In genomic region chr3:42703695-42704025, GRCh38 we compare ENCODE assay signal across 17 cellular contexts. TPM values are rescaled to one million over a fixed set of nuclear protein-coding genes. Genes with fewer than 3 reads are reported as not detected.
"Had no signal": no experiment of that assay in that cellular context is flagged by ENCODE, and none has a peak within 500 bp of the region (broad histone marks: within the 10 kb centered on the region; RNA-seq: fewer than 3 reads in every experiment).

No MANE protein-coding gene starts in this region.

- H3K4me3 Mint-ChIP-seq: activated CD4-positive, alpha-beta T cell treated with anti-CD3 and anti-CD28 coated beads, Interleukin-2, amount 10 ng/mL, durations not matched to agents 24 days and 14 days; activated naive CD4-positive, alpha-beta T cell treated with anti-CD3 and anti-CD28 coated beads, Interleukin-2, amount 50 U/mL, for 24 hours; activated T-helper 17 cell treated with anti-CD3 and anti-CD28 coated beads, Interleukin-2, amount 50 U/mL, for 72 hours; memory B cell; nephron; stimulated activated naive CD8-positive, alpha-beta T cell treated with anti-CD3 and anti-CD28 coated beads, Interleukin-15, amount 100 ng/mL, for 72 hours had no signal

- H3K36me3 Mint-ChIP-seq: activated naive CD4-positive, alpha-beta T cell treated with anti-CD3 and anti-CD28 coated beads, Interleukin-2, amount 50 U/mL, for 24 hours; memory B cell had no signal

- DNase-seq: activated CD4-positive, alpha-beta T cell treated with anti-CD3 and anti-CD28 coated beads, Interleukin-2, amount 10 ng/mL, durations not matched to agents 24 days and 14 days; activated T-cell treated with anti-CD3 and anti-CD28 coated beads for 4 hours; effector memory CD4-positive, alpha-beta T cell; stimulated activated CD4-positive, alpha-beta T cell treated with anti-CD3 and anti-CD28 coated beads, Interleukin-15, amount 100 ng/mL, for 24 hours; stimulated activated CD4-positive, alpha-beta T cell treated with anti-CD3 and anti-CD28 coated beads, Interleukin-4, amount 100 ng/mL, for 4 hours; stimulated activated naive CD8-positive, alpha-beta T cell treated with anti-CD3 and anti-CD28 coated beads, Interleukin-15, amount 100 ng/mL, for 72 hours had no signal

- ATAC-seq: activated T-helper 17 cell treated with anti-CD3 and anti-CD28 coated beads, Interleukin-2, amount 50 U/mL, for 72 hours; gastroesophageal sphincter; SK-N-SH treated with all-trans-retinoic acid at 6 μM for 48 hours; stimulated activated naive CD8-positive, alpha-beta T cell treated with anti-CD3 and anti-CD28 coated beads, Interleukin-15, amount 100 ng/mL, for 72 hours had no signal

- H3K9me3 Mint-ChIP-seq: activated CD4-positive, alpha-beta T cell treated with anti-CD3 and anti-CD28 coated beads, Interleukin-2, amount 10 ng/mL, durations not matched to agents 24 days and 14 days; activated naive CD4-positive, alpha-beta T cell treated with anti-CD3 and anti-CD28 coated beads, Interleukin-2, amount 50 U/mL, for 24 hours; activated T-helper 17 cell treated with anti-CD3 and anti-CD28 coated beads, Interleukin-2, amount 50 U/mL, for 72 hours; memory B cell; nephron; stimulated activated naive CD8-positive, alpha-beta T cell treated with anti-CD3 and anti-CD28 coated beads, Interleukin-15, amount 100 ng/mL, for 72 hours had no signal

- H3K9me3 ChIP-seq: gastroesophageal sphincter, thyroid gland had no signal

- H3K27me3 ChIP-seq: thyroid gland had no signal

- H3K27me3 Mint-ChIP-seq: activated CD4-positive, alpha-beta T cell treated with anti-CD3 and anti-CD28 coated beads, Interleukin-2, amount 10 ng/mL, durations not matched to agents 24 days and 14 days; activated naive CD4-positive, alpha-beta T cell treated with anti-CD3 and anti-CD28 coated beads, Interleukin-2, amount 50 U/mL, for 24 hours; activated T-helper 17 cell treated with anti-CD3 and anti-CD28 coated beads, Interleukin-2, amount 50 U/mL, for 72 hours had no signal

- H3K4me1 ChIP-seq: gastroesophageal sphincter had no signal

- H3K27ac Mint-ChIP-seq: activated CD4-positive, alpha-beta T cell treated with anti-CD3 and anti-CD28 coated beads, Interleukin-2, amount 10 ng/mL, durations not matched to agents 24 days and 14 days; activated naive CD4-positive, alpha-beta T cell treated with anti-CD3 and anti-CD28 coated beads, Interleukin-2, amount 50 U/mL, for 24 hours; activated T-helper 17 cell treated with anti-CD3 and anti-CD28 coated beads, Interleukin-2, amount 50 U/mL, for 72 hours; memory B cell; nephron had no signal

- H3K36me3 ChIP-seq: gastroesophageal sphincter, thyroid gland had no signal

- H3K4me1 Mint-ChIP-seq: activated naive CD4-positive, alpha-beta T cell treated with anti-CD3 and anti-CD28 coated beads, Interleukin-2, amount 50 U/mL, for 24 hours; activated T-helper 17 cell treated with anti-CD3 and anti-CD28 coated beads, Interleukin-2, amount 50 U/mL, for 72 hours had no signal

- H3K4me3 ChIP-seq: gastroesophageal sphincter, thyroid gland had no signal

- H3K27ac ChIP-seq: gastroesophageal sphincter had no signal

- FAIRE-seq: colon had no signal

RNA-seq across cellular contexts. Expression of gene HHATL, which starts 1.1 kb away (rescaled TPM):
- total RNA-seq: activated CD4-positive, alpha-beta T cell treated with anti-CD3 and anti-CD28 coated beads, Interleukin-2, amount 10 ng/mL, durations not matched to agents 24 days and 14 days; activated T-helper 17 cell treated with anti-CD3 and anti-CD28 coated beads, Interleukin-2, amount 50 U/mL, for 72 hours; fibroblast of lung; omental fat pad; T-helper 1 cell treated with Interleukin-12 subunit alpha and Interleukin-12 subunit beta and Interleukin-4 antibody, amounts not matched to agents 30 ng/mL and 1 ng/mL, for 36 hours had no signal
- polyA plus RNA-seq: fibroblast of lung had no signal

RNA-seq across cellular contexts. Expression of gene KLHL40, which starts 18.3 kb away (rescaled TPM):
- total RNA-seq: activated CD4-positive, alpha-beta T cell treated with anti-CD3 and anti-CD28 coated beads, Interleukin-2, amount 10 ng/mL, durations not matched to agents 24 days and 14 days; activated T-helper 17 cell treated with anti-CD3 and anti-CD28 coated beads, Interleukin-2, amount 50 U/mL, for 72 hours; fibroblast of lung; gastroesophageal sphincter; T-helper 1 cell treated with Interleukin-12 subunit alpha and Interleukin-12 subunit beta and Interleukin-4 antibody, amounts not matched to agents 30 ng/mL and 1 ng/mL, for 36 hours; thyroid gland had no signal
- polyA plus RNA-seq: fibroblast of lung had no signal
